Comparison of ENCODE assay signal across 8 cellular contexts in genomic region chr20:32207626-32208498, GRCh38. TPM values are rescaled to one million over a fixed set of nuclear protein-coding genes. Genes with fewer than 3 reads are reported as not detected.
A peak's percentile ranks its signal among the peaks of the same experiment; 100 is the strongest.
DNase-seq lines count a peak whose midpoint lies in the region; ATAC-seq and TF ChIP-seq lines count a peak whose summit lies in the region.

Gene PLAGL2, minus strand, starts transcription at chr20:32207743. Its CDS starts 5,565 bp downstream, at chr20:32202178.
Gene POFUT1, plus strand, starts transcription at chr20:32207880. Its CDS starts 62 bp downstream, at chr20:32207942.

- H3K27ac ChIP-seq in PC-3 (ENCODE audit: low read length): peak within 1 kb of the TSS; percentile 27

- POLR2A ChIA-PET in PC-3 (lab: Charles Lee; ENCODE audit: unreplicated experiment): no interaction called here

- DNase-seq in DMS53 treated with DMSO at 0.1 percent for 48 hours (lab: John Stamatoyannopoulos, UW; ENCODE audit: unreplicated experiment) (peak; percentile 84), HuH-7.5 (ENCODE audit: low spot score) (peak; percentile 99), PC-3 (peak; percentile 92), myocyte (ENCODE audit: low read depth) (peak; percentile 89)
- DNase-seq in activated T-cell treated with anti-CD3 and anti-CD28 coated beads, Interleukin-2, amount 50 U/mL, for 1 hour: peak; percentile 93
- DNase-seq in stimulated activated CD8-positive, alpha-beta memory T cell treated with anti-CD3 and anti-CD28 coated beads, Interleukin-7, amount 100 ng/mL, for 4 hours (ENCODE audit: low read depth in 2 of 2): peak; percentile 72 to 87

- H3K9ac ChIP-seq in PC-3 (ENCODE audit: low read length): peak within 1 kb of the TSS; percentile 99

- peak within 1 kb of the TSS; percentile 97 for H3K4me2 ChIP-seq in PC-3 (ENCODE audit: low read length)

- CTCF ChIA-PET in PC-3 (lab: Charles Lee): no interaction called here

- TSS peak; percentile 70 for BruUV-seq in PC-3 (replicated peaks; lab: Mats Ljungman, UMichigan)

- peak within 1 kb of the TSS; percentile 89 for H2AFZ ChIP-seq in PC-3 (ENCODE audit: low read length)

- no peaks in the 10 kb centered on the region for H3K9me2 ChIP-seq in PC-3 (replicated peaks; ENCODE audit: low read length)

- intact Hi-C loops in PC-3 (cut with micrococcal nuclease): loop anchor here (5.0 to 10.0 kb wide), 3 partner anchors 49 to 147 kb away; partner anchors contain the start of gene ASXL1

- H3F3A ChIP-seq in PC-3 (ENCODE audit: low read length, unreplicated experiment): no peaks in the 10 kb centered on the region

- peak; percentile 34; the same call in 1 of the 2 replicates for TF ChIP-seq CTCF in PC-3 (conservative IDR thresholded peaks at IDR 0.05; ENCODE audit: low read depth, low read length)

- peak within 1 kb of the TSS; percentile 97 for H3K4me3 ChIP-seq in PC-3 (ENCODE audit: low read length)

- H4K20me1 ChIP-seq in PC-3 (ENCODE audit: low read length): peaks cover 24% of the 10 kb centered on the region; the same call in 1 of the 2 replicates

- H3K27me3 ChIP-seq in PC-3 (ENCODE audit: low read length): no peaks in the 10 kb centered on the region

- peak; percentile 87 for ATAC-seq in GM21528 (IDR thresholded peaks at IDR 0.05; ENCODE audit: low FRiP score, unreplicated experiment)
- peak; percentile 97 for ATAC-seq in PC-3
- ATAC-seq in esophagus mucosa: peak; percentile 89

- H3K4me1 ChIP-seq in PC-3 (ENCODE audit: insufficient read depth, low read length): peaks cover 42% of the 10 kb centered on the region

- no peaks in the 10 kb centered on the region for H3K9me3 ChIP-seq in PC-3 (ENCODE audit: low read length)

- peaks cover 9% of the 10 kb centered on the region; the same call in 1 of the 2 replicates for H3K36me3 ChIP-seq in PC-3 (ENCODE audit: low read depth, low read length)

- peaks cover 85% of the 10 kb centered on the region for H3K79me2 ChIP-seq in PC-3 (ENCODE audit: low read length)

RNA-seq across cellular contexts. Expression of gene PLAGL2, which starts in this region (rescaled TPM):
- 4.4 and 6.2 TPM in 2 replicates for total RNA-seq in PC-3 (2014; rRNA removed)
- 11.0 TPM for total RNA-seq in esophagus mucosa
- total RNA-seq in myocyte: 3.2 and 3.5 TPM in 2 replicates
- 4.1 TPM for polyA plus RNA-seq in myocyte (2012)

RNA-seq across cellular contexts. Expression of gene POFUT1, which starts in this region (rescaled TPM):
- total RNA-seq in PC-3 (2014; rRNA removed) (41.9 and 56.3 TPM in 2 replicates), esophagus mucosa (18.3 TPM), myocyte (36.7 and 44.7 TPM in 2 replicates)
- polyA plus RNA-seq in myocyte (2012): 45.8 TPM

Comparison
In these comparisons a context has a peak if more than half of its experiments do, and no peak if none do; other contexts are left out.
1. Peak in every context shown above with its lines: DNase-seq, ATAC-seq, H3K4me3 ChIP-seq and H3K27ac ChIP-seq.